2 cellular contexts compared by ENCODE assay signal in genomic region chr5:123207321-123207645, GRCh38.
TF ChIP-seq lines count a peak whose summit lies in the region.

No MANE protein-coding gene starts in this region.

TF ChIP-seq in GM23338, 12 proteins besides CTCF, POLR2A, EP300 and RAD21 (continued from another document):
- TF ChIP-seq ZNF462 (CRISPR knock-in tag; IDR thresholded peaks at IDR 0.05) (no peak), STAT1 (IDR thresholded peaks at IDR 0.05; ENCODE audit: unreplicated experiment) (no peak)
TF ChIP-seq in GM23338: peak in this region for 0.

TF ChIP-seq in SK-N-SH treated with all-trans-retinoic acid at 6 μM for 48 hours, 23 proteins besides CTCF, POLR2A, EP300 and RAD21 (continued from another document):
- TF ChIP-seq TSHZ2 (CRISPR knock-in tag; IDR thresholded peaks at IDR 0.05) (no peak), PPARA (CRISPR knock-in tag; IDR thresholded peaks at IDR 0.05; ENCODE audit: borderline replicate concordance) (no peak), ARNTL (CRISPR knock-in tag; IDR thresholded peaks at IDR 0.05; ENCODE audit: borderline replicate concordance, low read depth) (no peak), ISL1 (CRISPR knock-in tag; IDR thresholded peaks at IDR 0.05) (no peak), ESRRG (CRISPR knock-in tag; IDR thresholded peaks at IDR 0.05) (no peak), ZNF8 (CRISPR knock-in tag; IDR thresholded peaks at IDR 0.05) (no peak)
TF ChIP-seq in SK-N-SH treated with all-trans-retinoic acid at 6 μM for 48 hours: peak in this region for 0.
